1 cellular context compared by ENCODE assay signal in genomic region chr16:19153876-19154275, GRCh38.
TF ChIP-seq lines count a peak whose summit lies in the region.

No MANE protein-coding gene starts in this region.

TF ChIP-seq in HEK293, 187 proteins besides CTCF, POLR2A, EP300 and RAD21 (continued from another document and continues in another):
- peak; percentile 82 for TF ChIP-seq ZNF518A (tag by site-specific recombination; conservative IDR thresholded peaks at IDR 0.05; ENCODE audit: low read depth)
- TF ChIP-seq ATF2 (tag by site-specific recombination; IDR thresholded peaks at IDR 0.05; ENCODE audit: low read depth), result no peak
- TF ChIP-seq ZNF704 (tag by site-specific recombination; IDR thresholded peaks at IDR 0.05), result no peak
- TF ChIP-seq AEBP2 (tag by site-specific recombination; IDR thresholded peaks at IDR 0.05; ENCODE audit: borderline replicate concordance), result no peak
- TF ChIP-seq ZFHX2 (tag by site-specific recombination; conservative IDR thresholded peaks at IDR 0.05), result no peak
- no peak for TF ChIP-seq WT1 (tag by site-specific recombination; IDR thresholded peaks at IDR 0.05)
- peak; percentile 41 for TF ChIP-seq SP2 (tag by site-specific recombination; IDR thresholded peaks at IDR 0.05)
- no peak for TF ChIP-seq PRDM1 (tag by site-specific recombination; IDR thresholded peaks at IDR 0.05)
- no peak for TF ChIP-seq TRIM28 (IDR thresholded peaks at IDR 0.05; ENCODE audit: borderline replicate concordance, low read length)
- TF ChIP-seq ZNF629 (tag by site-specific recombination; IDR thresholded peaks at IDR 0.05), result peak; percentile 22; the same call in 1 of the 2 replicates
- TF ChIP-seq PRDM2 (tag by site-specific recombination; IDR thresholded peaks at IDR 0.05; ENCODE audit: borderline replicate concordance), result no peak
- no peak for TF ChIP-seq ZNF114 (tag by site-specific recombination; IDR thresholded peaks at IDR 0.05)
- no peak for TF ChIP-seq ZBTB10 (tag by site-specific recombination; IDR thresholded peaks at IDR 0.05)
- no peak for TF ChIP-seq BCL6B (tag by site-specific recombination; IDR thresholded peaks at IDR 0.05)
- TF ChIP-seq ZNF660 (tag by site-specific recombination; IDR thresholded peaks at IDR 0.05), result no peak
- TF ChIP-seq ZNF560 (tag by site-specific recombination; IDR thresholded peaks at IDR 0.05; ENCODE audit: borderline replicate concordance), result no peak
- no peak for TF ChIP-seq ZNF157 (tag by site-specific recombination; IDR thresholded peaks at IDR 0.05)
- TF ChIP-seq ZNF600 (tag by site-specific recombination; IDR thresholded peaks at IDR 0.05), result no peak
- TF ChIP-seq ZBTB17 (tag by site-specific recombination; IDR thresholded peaks at IDR 0.05), result no peak
- TF ChIP-seq ZBTB21 (tag by site-specific recombination; IDR thresholded peaks at IDR 0.05), result no peak
- TF ChIP-seq ZNF473 (tag by site-specific recombination; IDR thresholded peaks at IDR 0.05), result no peak
- TF ChIP-seq ZXDB (tag by site-specific recombination; IDR thresholded peaks at IDR 0.05), result no peak
- TF ChIP-seq SETDB1 (IDR thresholded peaks at IDR 0.05; ENCODE audit: insufficient read length, low read length), result peak; percentile 89
- TF ChIP-seq ZNF555 (tag by site-specific recombination; conservative IDR thresholded peaks at IDR 0.05), result no peak
- no peak for TF ChIP-seq GFI1B (tag by site-specific recombination; IDR thresholded peaks at IDR 0.05)
- TF ChIP-seq ZNF747 (tag by site-specific recombination; IDR thresholded peaks at IDR 0.05), result no peak
- TF ChIP-seq ZNF146 (tag by site-specific recombination; IDR thresholded peaks at IDR 0.05), result no peak
- no peak for TF ChIP-seq ZNF175 (tag by site-specific recombination; IDR thresholded peaks at IDR 0.05)
- TF ChIP-seq BCL11B (tag by site-specific recombination; IDR thresholded peaks at IDR 0.05; ENCODE audit: low read depth), result no peak
- no peak for TF ChIP-seq KLF7 (tag by site-specific recombination; IDR thresholded peaks at IDR 0.05; ENCODE audit: borderline replicate concordance)
- TF ChIP-seq ZNF513 (tag by site-specific recombination; IDR thresholded peaks at IDR 0.05), result no peak
- TF ChIP-seq ZFP41 (tag by site-specific recombination; IDR thresholded peaks at IDR 0.05; ENCODE audit: borderline replicate concordance), result no peak
